8 cellular contexts compared by ENCODE assay signal in the genomic region with DNA sequence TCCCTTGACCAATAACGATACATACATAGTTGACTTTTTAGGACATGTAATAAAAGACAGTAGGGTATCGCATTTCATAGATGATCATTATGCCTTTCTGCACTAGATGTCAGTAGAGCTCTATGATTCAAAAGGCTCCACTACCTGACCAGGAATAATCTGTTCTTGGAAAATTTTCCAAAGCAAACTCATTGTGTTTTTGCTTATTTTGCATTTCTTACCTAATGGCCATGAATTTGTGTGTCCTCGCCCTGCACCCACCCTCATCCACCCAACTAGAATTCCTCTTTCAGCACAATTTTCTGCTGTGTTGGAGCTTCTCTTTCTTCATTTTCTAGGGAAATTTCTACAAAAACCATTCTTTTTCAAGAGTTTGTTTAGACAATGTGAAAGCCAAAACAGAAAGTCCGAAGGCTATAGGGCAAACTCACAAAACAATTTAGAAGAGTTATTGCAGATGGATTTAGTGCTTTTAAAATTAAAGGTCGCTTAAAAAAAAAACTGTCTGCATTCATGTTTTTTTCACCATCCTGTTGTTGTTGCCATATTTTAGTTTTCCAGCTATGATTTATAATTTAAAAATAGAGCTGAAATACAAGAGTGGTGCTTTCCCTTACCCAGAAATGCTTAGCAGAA.
DNase-seq lines count a peak whose midpoint lies in the region; ATAC-seq and TF ChIP-seq lines count a peak whose summit lies in the region.

No MANE protein-coding gene starts in this region.

- no peak overlapping the region for H2AK5ac ChIP-seq in mesenchymal stem cell (ENCODE audit: low read length, severe bottlenecking)

- H3K4me1 ChIP-seq in mesenchymal stem cell (ENCODE audit: control insufficient read depth, insufficient read depth, low read depth, low read length) (no peaks in the 10 kb centered on the region), colonic mucosa (no peaks in the 10 kb centered on the region)

- no peaks in the 10 kb centered on the region for H3K27me3 Mint-ChIP-seq in activated CD4-positive, alpha-beta T cell treated with anti-CD3 and anti-CD28 coated beads, Interleukin-2, amount 10 ng/mL, durations not matched to agents 7 days and 5 days
- no peaks in the 10 kb centered on the region for H3K27me3 Mint-ChIP-seq in activated CD4-positive, alpha-beta T cell treated with anti-CD3 and anti-CD28 coated beads, Interleukin-2, amount 10 ng/mL, durations not matched to agents 24 days and 14 days

- intact Hi-C loops in colonic mucosa (cut with DNase I): loop anchor here (10.0 kb wide), 1 partner anchor 750 kb away; no protein-coding TSS in a partner anchor
- intact Hi-C loops in activated CD4-positive, alpha-beta T cell treated with anti-CD3 and anti-CD28 coated beads, Interleukin-2, amount 10 ng/mL, durations not matched to agents 24 days and 14 days (cut with micrococcal nuclease): no loop called here

- H2BK12ac ChIP-seq in mesenchymal stem cell (ENCODE audit: low read length in 2 of 2): no peak overlapping the region

- no peaks in the 10 kb centered on the region for H3K4me1 Mint-ChIP-seq in activated CD4-positive, alpha-beta T cell treated with anti-CD3 and anti-CD28 coated beads, Interleukin-2, amount 10 ng/mL, durations not matched to agents 7 days and 5 days
- no peaks in the 10 kb centered on the region for H3K4me1 Mint-ChIP-seq in activated CD4-positive, alpha-beta T cell treated with anti-CD3 and anti-CD28 coated beads, Interleukin-2, amount 10 ng/mL, durations not matched to agents 24 days and 14 days

- H3K14ac ChIP-seq in mesenchymal stem cell (ENCODE audit: low read length in 2 of 2): no peak overlapping the region

- no peak for ATAC-seq in GM19324 (IDR thresholded peaks at IDR 0.05; ENCODE audit: low FRiP score, unreplicated experiment)

- H3K79me1 ChIP-seq in mesenchymal stem cell (replicated peaks; ENCODE audit: low read length, poor library complexity, severe bottlenecking): no peaks in the 10 kb centered on the region

- H3K27ac Mint-ChIP-seq in activated CD4-positive, alpha-beta T cell treated with anti-CD3 and anti-CD28 coated beads, Interleukin-2, amount 10 ng/mL, durations not matched to agents 7 days and 5 days: no peak overlapping the region
- no peak overlapping the region for H3K27ac Mint-ChIP-seq in activated CD4-positive, alpha-beta T cell treated with anti-CD3 and anti-CD28 coated beads, Interleukin-2, amount 10 ng/mL, durations not matched to agents 24 days and 14 days

- WGBS in mesenchymal stem cell: 42% methylated on average over 2 of the region's 5 CpGs

- H2BK5ac ChIP-seq in mesenchymal stem cell (ENCODE audit: low read depth, low read length, poor library complexity, severe bottlenecking): no peak overlapping the region

- no peak overlapping the region for H3K18ac ChIP-seq in mesenchymal stem cell (ENCODE audit: low read depth in 1 of 2, low read length in 2 of 2)

- DNase-seq in EL (peak; percentile 20), NCI-H2227 (lab: John Stamatoyannopoulos, UW; ENCODE audit: unreplicated experiment) (peak; percentile 43), dedifferentiated amniotic fluid mesenchymal stem cell (ENCODE audit: extremely low spot score) (peak; percentile 46), mesenchymal stem cell (peak; percentile 61), colonic mucosa (no peak)
- DNase-seq in activated CD4-positive, alpha-beta T cell treated with anti-CD3 and anti-CD28 coated beads, Interleukin-2, amount 10 ng/mL, durations not matched to agents 7 days and 5 days: no peak
- no peak for DNase-seq in activated CD4-positive, alpha-beta T cell treated with anti-CD3 and anti-CD28 coated beads, Interleukin-2, amount 10 ng/mL, durations not matched to agents 24 days and 14 days

- CTCF ChIA-PET in activated CD4-positive, alpha-beta T cell treated with anti-CD3 and anti-CD28 coated beads, Interleukin-2, amount 10 ng/mL, durations not matched to agents 7 days and 5 days (lab: Charles Lee): no interaction called here

- H3K36me3 Mint-ChIP-seq in activated CD4-positive, alpha-beta T cell treated with anti-CD3 and anti-CD28 coated beads, Interleukin-2, amount 10 ng/mL, durations not matched to agents 7 days and 5 days (ENCODE audit: low read depth): no peaks in the 10 kb centered on the region
- H3K36me3 Mint-ChIP-seq in activated CD4-positive, alpha-beta T cell treated with anti-CD3 and anti-CD28 coated beads, Interleukin-2, amount 10 ng/mL, durations not matched to agents 24 days and 14 days (ENCODE audit: low read depth): no peaks in the 10 kb centered on the region

- no peak for TF ChIP-seq CTCF in colonic mucosa (IDR thresholded peaks at IDR 0.05)

- H2BK120ac ChIP-seq in mesenchymal stem cell (ENCODE audit: low read depth, low read length): no peak overlapping the region

- H3K27me3 ChIP-seq in mesenchymal stem cell (ENCODE audit: control insufficient read depth in 1 of 2, insufficient read depth in 1 of 2, low read length in 2 of 2) (no peaks in the 10 kb centered on the region), colonic mucosa (no peaks in the 10 kb centered on the region)

- H3K36me3 ChIP-seq in mesenchymal stem cell (ENCODE audit: control insufficient read depth in 1 of 2, insufficient read depth in 2 of 2, low read depth in 1 of 2, low read length in 2 of 2) (no peaks in the 10 kb centered on the region), colonic mucosa (no peaks in the 10 kb centered on the region)

- H3K4me2 ChIP-seq in mesenchymal stem cell (ENCODE audit: low read length, poor library complexity, severe bottlenecking): no peak overlapping the region

- H2AFZ ChIP-seq in mesenchymal stem cell (ENCODE audit: low read depth, low read length): no peak overlapping the region

- no peak overlapping the region for H3K23ac ChIP-seq in mesenchymal stem cell (ENCODE audit: low read length in 2 of 2)

- POLR2A ChIA-PET in activated CD4-positive, alpha-beta T cell treated with anti-CD3 and anti-CD28 coated beads, Interleukin-2, amount 10 ng/mL, durations not matched to agents 7 days and 5 days (lab: Charles Lee): no interaction called here

- no peak overlapping the region for H4K91ac ChIP-seq in mesenchymal stem cell (ENCODE audit: low read length)

- no peak overlapping the region for H3K4ac ChIP-seq in mesenchymal stem cell (ENCODE audit: low read depth in 1 of 2, low read length in 2 of 2)

- H3K9me3 Mint-ChIP-seq in activated CD4-positive, alpha-beta T cell treated with anti-CD3 and anti-CD28 coated beads, Interleukin-2, amount 10 ng/mL, durations not matched to agents 7 days and 5 days: no peaks in the 10 kb centered on the region
- H3K9me3 Mint-ChIP-seq in activated CD4-positive, alpha-beta T cell treated with anti-CD3 and anti-CD28 coated beads, Interleukin-2, amount 10 ng/mL, durations not matched to agents 24 days and 14 days: no peaks in the 10 kb centered on the region

- no peak overlapping the region for H3K4me3 Mint-ChIP-seq in activated CD4-positive, alpha-beta T cell treated with anti-CD3 and anti-CD28 coated beads, Interleukin-2, amount 10 ng/mL, durations not matched to agents 7 days and 5 days
- H3K4me3 Mint-ChIP-seq in activated CD4-positive, alpha-beta T cell treated with anti-CD3 and anti-CD28 coated beads, Interleukin-2, amount 10 ng/mL, durations not matched to agents 24 days and 14 days: no peak overlapping the region

- H3K9me3 ChIP-seq in mesenchymal stem cell (ENCODE audit: control insufficient read depth, low read length): no peaks in the 10 kb centered on the region
- H3K9me3 ChIP-seq in colonic mucosa: no peaks in the 10 kb centered on the region

- no peak overlapping the region for H2BK15ac ChIP-seq in mesenchymal stem cell (ENCODE audit: low read depth, poor library complexity, severe bottlenecking)

- no peak overlapping the region for H4K8ac ChIP-seq in mesenchymal stem cell (ENCODE audit: low read length)

- H3K4me3 ChIP-seq in mesenchymal stem cell (ENCODE audit: insufficient read depth in 1 of 2, low read depth in 1 of 2, low read length in 2 of 2) (peak overlapping the region in 1 of 2 experiments; percentile 44), colonic mucosa (no peak overlapping the region)

- peak overlapping the region; percentile 70 for H3K9ac ChIP-seq in mesenchymal stem cell (ENCODE audit: low read length)
- no peak overlapping the region for H3K9ac ChIP-seq in colonic mucosa (ENCODE audit: low read depth in 2 of 2, low read length in 2 of 2)

- H3K27ac ChIP-seq in mesenchymal stem cell (ENCODE audit: low read length, poor library complexity, severe bottlenecking) (no peak overlapping the region), colonic mucosa (no peak overlapping the region)

Comparison
In these comparisons a context has a peak if more than half of its experiments do, and no peak if none do; other contexts are left out.
1. DNase-seq: peak in EL (single experiment), NCI-H2227 (single experiment), dedifferentiated amniotic fluid mesenchymal stem cell (single experiment) and mesenchymal stem cell (single experiment); none in activated CD4-positive, alpha-beta T cell treated with anti-CD3 and anti-CD28 coated beads, Interleukin-2, amount 10 ng/mL, durations not matched to agents 7 days and 5 days (single experiment), colonic mucosa (single experiment) and activated CD4-positive, alpha-beta T cell treated with anti-CD3 and anti-CD28 coated beads, Interleukin-2, amount 10 ng/mL, durations not matched to agents 24 days and 14 days (single experiment).